24 cellular contexts compared by ENCODE assay signal in genomic region chrX:44234116-44234515, GRCh38.
DNase-seq lines count a peak whose midpoint lies in the region; ATAC-seq, FAIRE-seq and TF ChIP-seq lines count a peak whose summit lies in the region.
"Had no signal": no experiment of that assay in that cellular context is flagged by ENCODE, and none has a peak within 500 bp of the region (broad histone marks: within the 10 kb centered on the region; RNA-seq: fewer than 3 reads in every experiment).

No MANE protein-coding gene starts in this region.

- no peaks in the 10 kb centered on the region for H3K4me1 Mint-ChIP-seq in astrocyte (ENCODE audit: low read depth, unreplicated experiment)

- no peak overlapping the region for H3K4me2 ChIP-seq in astrocyte (ENCODE audit: low read length)
- H3K4me2 ChIP-seq: GM23338 had no signal

- intact Hi-C loops in esophagus squamous epithelium (cut with DNase I) (no loop called here), Right ventricle myocardium superior (cut with DNase I) (no loop called here), gastrocnemius medialis (cut with DNase I; ENCODE audit: low total_unique reads) (no loop called here)

- no peaks in the 10 kb centered on the region for H3K9me3 Mint-ChIP-seq in astrocyte (ENCODE audit: unreplicated experiment)
- H3K9me3 Mint-ChIP-seq: CD8-positive, alpha-beta memory T cell; GM23338; IgD-negative memory B cell had no signal

- ATAC-seq in Right ventricle myocardium superior (ENCODE audit: poor library complexity) (no peak), HG02610 (IDR thresholded peaks at IDR 0.05; ENCODE audit: unreplicated experiment) (no peak), gastrocnemius medialis (no peak), GM19452 (IDR thresholded peaks at IDR 0.05; ENCODE audit: unreplicated experiment) (no peak)
- ATAC-seq: GM12878, GM23338, HepG2 had no signal

- no peaks in the 10 kb centered on the region for H3K27me3 Mint-ChIP-seq in astrocyte (ENCODE audit: low read depth, unreplicated experiment)

- no peaks in the 10 kb centered on the region for H3K27me3 ChIP-seq in astrocyte (ENCODE audit: insufficient read depth, low read length)
- no peaks in the 10 kb centered on the region for H3K27me3 ChIP-seq in bronchial epithelial cell (ENCODE audit: control insufficient read depth, insufficient read depth, low read length)
- no peaks in the 10 kb centered on the region for H3K27me3 ChIP-seq in esophagus squamous epithelium
- no peaks in the 10 kb centered on the region for H3K27me3 ChIP-seq in gastrocnemius medialis
- H3K27me3 ChIP-seq: BE2C had no signal

- H3K27ac ChIP-seq in astrocyte (ENCODE audit: low read depth, low read length) (no peak overlapping the region), esophagus squamous epithelium (peak overlapping the region in 3 of 4 donors; percentile 46 to 70 (median 69)), gastrocnemius medialis (no peak overlapping the region)

- H4K20me1 ChIP-seq in astrocyte (ENCODE audit: insufficient read depth, low read length): no peaks in the 10 kb centered on the region

- in situ Hi-C loops in gastrocnemius medialis (cut with MboI; ENCODE audit: low sequenced_read_pairs in 4 of 4): no loop called here

- no peak overlapping the region for H3K4me3 Mint-ChIP-seq in astrocyte (ENCODE audit: unreplicated experiment)
- H3K4me3 Mint-ChIP-seq: CD4-positive, CD25-positive, alpha-beta regulatory T cell; CD8-positive, alpha-beta memory T cell; GM23338; IgD-negative memory B cell had no signal

- H3K36me3 ChIP-seq in astrocyte (ENCODE audit: insufficient read depth, low read length) (no peaks in the 10 kb centered on the region), bronchial epithelial cell (ENCODE audit: control insufficient read depth, insufficient read depth, low read length) (no peaks in the 10 kb centered on the region), esophagus squamous epithelium (no peaks in the 10 kb centered on the region), gastrocnemius medialis (no peaks in the 10 kb centered on the region)
- H3K36me3 ChIP-seq: BE2C had no signal

- H3K4me3 ChIP-seq in astrocyte (ENCODE audit: insufficient read depth, low read depth, low read length) (no peak overlapping the region), bronchial epithelial cell (ENCODE audit: low read depth, low read length) (no peak overlapping the region), esophagus squamous epithelium (no peak overlapping the region), gastrocnemius medialis (no peak overlapping the region)
- H3K4me3 ChIP-seq: GM12878, GM23338 had no signal

- H3K79me2 ChIP-seq in astrocyte (ENCODE audit: insufficient read depth, low read length): no peaks in the 10 kb centered on the region

- FAIRE-seq in astrocyte (lab: Jason Lieb, UNC): peak; percentile 73
- no peak for FAIRE-seq in bronchial epithelial cell (lab: Jason Lieb, UNC)
- FAIRE-seq: A204.1, GM12878, H54, HepG2 had no signal

- H3K36me3 Mint-ChIP-seq in astrocyte (ENCODE audit: low read depth, unreplicated experiment): no peaks in the 10 kb centered on the region
- H3K36me3 Mint-ChIP-seq: CD4-positive, CD25-positive, alpha-beta regulatory T cell; IgD-negative memory B cell had no signal

- no peak for TF ChIP-seq CTCF in astrocyte (IDR thresholded peaks at IDR 0.05; ENCODE audit: insufficient read depth, low read depth, low read length)
- no peak for TF ChIP-seq CTCF in bronchial epithelial cell (IDR thresholded peaks at IDR 0.05; ENCODE audit: insufficient read depth, low read length, severe bottlenecking)
- TF ChIP-seq CTCF in esophagus squamous epithelium (IDR thresholded peaks at IDR 0.05): peak in 2 of 6 experiments; percentile 19 to 34
- no peak for TF ChIP-seq CTCF in gastrocnemius medialis (IDR thresholded peaks at IDR 0.05 in 4 of 5, conservative IDR thresholded peaks at IDR 0.05 in 1 of 5)

- DNase-seq in astrocyte (ENCODE audit: low read depth) (no peak), bronchial epithelial cell (ENCODE audit: low read depth) (peak; percentile 80), esophagus squamous epithelium (lab: John Stamatoyannopoulos, UW) (no peak), Right ventricle myocardium superior (no peak), gastrocnemius medialis (no peak)
- DNase-seq: ACHN; BE2C; C1 segment of cervical spinal cord; CD4-positive, CD25-positive, alpha-beta regulatory T cell; CD8-positive, alpha-beta memory T cell; COR-L47; DMS 273 treated with DMSO at 0.1 percent for 48 hours; DMS53; DND-41; EL; HCEC 1CT had no signal

- TF ChIP-seq POLR2A in esophagus squamous epithelium (IDR thresholded peaks at IDR 0.05): no peak
- TF ChIP-seq POLR2A in gastrocnemius medialis (IDR thresholded peaks at IDR 0.05): no peak

- H3K27ac Mint-ChIP-seq in astrocyte (ENCODE audit: unreplicated experiment): no peak overlapping the region
- H3K27ac Mint-ChIP-seq: CD4-positive, CD25-positive, alpha-beta regulatory T cell; CD8-positive, alpha-beta memory T cell; GM23338 had no signal

- H2AFZ ChIP-seq in astrocyte (ENCODE audit: low read depth, low read length): no peak overlapping the region
- H2AFZ ChIP-seq: GM23338 had no signal

- H3K4me1 ChIP-seq in astrocyte (ENCODE audit: insufficient read depth, low read length) (no peaks in the 10 kb centered on the region), esophagus squamous epithelium (peaks cover 0 to 28% (median 0%) of the 10 kb centered on the region in 3 donors), gastrocnemius medialis (no peaks in the 10 kb centered on the region)
- H3K4me1 ChIP-seq: BE2C had no signal

- H3K9ac ChIP-seq in astrocyte (ENCODE audit: low read length): no peak overlapping the region

- H3K9me3 ChIP-seq in astrocyte (ENCODE audit: insufficient read depth, low read depth, low read length) (no peaks in the 10 kb centered on the region), esophagus squamous epithelium (no peaks in the 10 kb centered on the region), gastrocnemius medialis (no peaks in the 10 kb centered on the region)
- H3K9me3 ChIP-seq: BE2C had no signal

Comparison
In these comparisons a context has a peak if more than half of its experiments do, and no peak if none do; other contexts are left out.
1. H3K27ac ChIP-seq: peak in esophagus squamous epithelium (3 of 4); none in astrocyte (single experiment) and gastrocnemius medialis (0 of 4).